ENCODE assay signal across 1 cellular context in genomic region chr17:63133489-63133888, GRCh38.
TF ChIP-seq lines count a peak whose summit lies in the region.

No MANE protein-coding gene starts in this region.

TF ChIP-seq in K562, 482 proteins besides CTCF, POLR2A, EP300 and RAD21 (continued from another document):
- TF ChIP-seq MXI1 (IDR thresholded peaks at IDR 0.05; ENCODE audit: low read depth, low read length) (no peak), ELF2 (CRISPR knock-in tag; IDR thresholded peaks at IDR 0.05) (no peak), GATAD2A (IDR thresholded peaks at IDR 0.05) (no peak), MAFK (IDR thresholded peaks at IDR 0.05; ENCODE audit: low read length) (peak; percentile 98), ZNF212 (CRISPR knock-in tag; IDR thresholded peaks at IDR 0.05) (no peak), MAFF (IDR thresholded peaks at IDR 0.05; ENCODE audit: low read length) (peak; percentile 96), GABPB1 (CRISPR knock-in tag; IDR thresholded peaks at IDR 0.05) (no peak), MECOM (CRISPR knock-in tag; IDR thresholded peaks at IDR 0.05) (no peak), ZFP1 (CRISPR knock-in tag; IDR thresholded peaks at IDR 0.05) (no peak), NR3C1 (CRISPR knock-in tag; IDR thresholded peaks at IDR 0.05) (no peak), U2AF2 (optimal IDR thresholded peaks at IDR 0.05; ENCODE audit: low read depth, low read length) (no peak), C11orf30 (IDR thresholded peaks at IDR 0.05; ENCODE audit: low read depth) (peak; percentile 85), ZNF316 (IDR thresholded peaks at IDR 0.05) (peak; percentile 95), EWSR1 (IDR thresholded peaks at IDR 0.05; ENCODE audit: borderline replicate concordance, low read depth, partially characterized antibody) (no peak), MITF (IDR thresholded peaks at IDR 0.05) (no peak), HMGXB4 (CRISPR knock-in tag; IDR thresholded peaks at IDR 0.05) (no peak), ZNF263 (CRISPR knock-in tag; IDR thresholded peaks at IDR 0.05; ENCODE audit: borderline replicate concordance) (no peak), STAG1 (CRISPR knock-in tag; IDR thresholded peaks at IDR 0.05; ENCODE audit: borderline replicate concordance) (no peak), NUFIP1 (IDR thresholded peaks at IDR 0.05; ENCODE audit: partially characterized antibody) (no peak), ZZZ3 (IDR thresholded peaks at IDR 0.05) (no peak), RHOXF2B (CRISPR knock-in tag; conservative IDR thresholded peaks at IDR 0.05) (no peak)
- TF ChIP-seq, protein P1, sequence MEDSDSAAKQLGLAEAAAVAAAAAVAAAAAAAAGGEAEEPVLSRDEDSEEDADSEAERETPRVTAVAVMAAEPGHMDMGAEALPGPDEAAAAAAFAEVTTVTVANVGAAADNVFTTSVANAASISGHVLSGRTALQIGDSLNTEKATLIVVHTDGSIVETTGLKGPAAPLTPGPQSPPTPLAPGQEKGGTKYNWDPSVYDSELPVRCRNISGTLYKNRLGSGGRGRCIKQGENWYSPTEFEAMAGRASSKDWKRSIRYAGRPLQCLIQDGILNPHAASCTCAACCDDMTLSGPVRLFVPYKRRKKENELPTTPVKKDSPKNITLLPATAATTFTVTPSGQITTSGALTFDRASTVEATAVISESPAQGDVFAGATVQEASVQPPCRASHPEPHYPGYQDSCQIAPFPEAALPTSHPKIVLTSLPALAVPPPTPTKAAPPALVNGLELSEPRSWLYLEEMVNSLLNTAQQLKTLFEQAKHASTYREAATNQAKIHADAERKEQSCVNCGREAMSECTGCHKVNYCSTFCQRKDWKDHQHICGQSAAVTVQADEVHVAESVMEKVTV (CRISPR knock-in tag; IDR thresholded peaks at IDR 0.05), result no peak
- TF ChIP-seq, protein P2, sequence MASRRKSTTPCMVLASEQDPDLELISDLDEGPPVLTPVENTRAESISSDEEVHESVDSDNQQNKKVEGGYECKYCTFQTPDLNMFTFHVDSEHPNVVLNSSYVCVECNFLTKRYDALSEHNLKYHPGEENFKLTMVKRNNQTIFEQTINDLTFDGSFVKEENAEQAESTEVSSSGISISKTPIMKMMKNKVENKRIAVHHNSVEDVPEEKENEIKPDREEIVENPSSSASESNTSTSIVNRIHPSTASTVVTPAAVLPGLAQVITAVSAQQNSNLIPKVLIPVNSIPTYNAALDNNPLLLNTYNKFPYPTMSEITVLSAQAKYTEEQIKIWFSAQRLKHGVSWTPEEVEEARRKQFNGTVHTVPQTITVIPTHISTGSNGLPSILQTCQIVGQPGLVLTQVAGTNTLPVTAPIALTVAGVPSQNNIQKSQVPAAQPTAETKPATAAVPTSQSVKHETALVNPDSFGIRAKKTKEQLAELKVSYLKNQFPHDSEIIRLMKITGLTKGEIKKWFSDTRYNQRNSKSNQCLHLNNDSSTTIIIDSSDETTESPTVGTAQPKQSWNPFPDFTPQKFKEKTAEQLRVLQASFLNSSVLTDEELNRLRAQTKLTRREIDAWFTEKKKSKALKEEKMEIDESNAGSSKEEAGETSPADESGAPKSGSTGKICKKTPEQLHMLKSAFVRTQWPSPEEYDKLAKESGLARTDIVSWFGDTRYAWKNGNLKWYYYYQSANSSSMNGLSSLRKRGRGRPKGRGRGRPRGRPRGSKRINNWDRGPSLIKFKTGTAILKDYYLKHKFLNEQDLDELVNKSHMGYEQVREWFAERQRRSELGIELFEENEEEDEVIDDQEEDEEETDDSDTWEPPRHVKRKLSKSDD (conservative IDR thresholded peaks at IDR 0.05; ENCODE audit: low read length), result no peak
